25 cellular contexts compared by ENCODE assay signal in the genomic region with DNA sequence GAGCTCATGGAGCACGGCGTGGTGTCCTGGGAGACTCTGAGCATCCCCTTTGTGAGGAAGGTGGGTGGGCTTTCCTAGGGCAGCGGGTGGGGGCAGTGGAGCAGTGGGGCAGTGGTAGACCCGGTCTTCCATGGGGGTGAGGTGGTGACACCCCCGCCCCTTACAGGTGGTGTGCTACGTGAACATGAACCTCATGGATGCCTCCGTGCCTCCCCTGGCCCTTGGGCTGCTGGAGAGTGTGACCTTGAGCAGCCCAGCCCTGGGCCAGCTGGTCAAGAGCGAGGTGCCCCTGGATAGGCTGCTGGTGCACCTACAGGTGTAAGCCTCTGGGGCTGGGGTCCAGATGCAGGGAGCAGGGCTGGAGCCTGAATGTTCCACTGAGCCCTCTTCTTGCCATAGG. TPM values are rescaled to one million over a fixed set of nuclear protein-coding genes. Genes with fewer than 3 reads are reported as not detected.
DNase-seq lines count a peak whose midpoint lies in the region; ATAC-seq, FAIRE-seq and TF ChIP-seq lines count a peak whose summit lies in the region.
"Had no signal": no experiment of that assay in that cellular context is flagged by ENCODE, and none has a peak within 500 bp of the region (broad histone marks: within the 10 kb centered on the region; RNA-seq: fewer than 3 reads in every experiment).

No MANE protein-coding gene starts in this region.

- FAIRE-seq in GM12878 (lab: Jason Lieb, UNC): no peak
- FAIRE-seq: islet of Langerhans had no signal

- DNase-seq in H9 (no peak), GM12878 (ENCODE audit: low read depth, low spot score) (no peak), mesendoderm (no peak), putamen (ENCODE audit: low spot score) (no peak), PC-3 (no peak)
- DNase-seq: activated CD4-positive, alpha-beta memory T cell treated with anti-CD3 and anti-CD28 coated beads for 36 hours; activated CD4-positive, CD25-positive, alpha-beta regulatory T cell; activated effector memory CD4-positive, alpha-beta T cell treated with Interleukin-2 at 50 U/mL for 16 hours; CD4-positive, alpha-beta memory T cell; effector memory CD4-positive, alpha-beta T cell; foreskin melanocyte; GDM1; HFFc6; NCI-H187 treated with DMSO at 0.1 percent for 48 hours; NCI-H2227 treated with DMSO at 0.1 percent for 48 hours; NCI-H748 treated with DMSO at 0.1 percent for 48 hours; nucleus accumbens; SHP77; T1000; tibial artery had no signal

- no peak overlapping the region for H2BK20ac ChIP-seq in H9 (ENCODE audit: low read depth, low read length, poor library complexity, severe bottlenecking)

- H4K8ac ChIP-seq in H9 (replicated peaks; ENCODE audit: insufficient read length, low read depth, low read length) (no peak overlapping the region), mesendoderm (ENCODE audit: low read depth, low read length) (no peak overlapping the region)

- H3F3A ChIP-seq in PC-3 (ENCODE audit: low read length, unreplicated experiment): no peaks in the 10 kb centered on the region

- no peaks in the 10 kb centered on the region for H3K4me1 ChIP-seq in H9 (ENCODE audit: insufficient read depth, low read length)
- no peaks in the 10 kb centered on the region for H3K4me1 ChIP-seq in GM12878 (ENCODE audit: control insufficient read depth, insufficient read depth, low read length)
- H3K4me1 ChIP-seq in mesendoderm (ENCODE audit: control insufficient read depth, low read depth, low read length): no peaks in the 10 kb centered on the region
- no peaks in the 10 kb centered on the region for H3K4me1 ChIP-seq in PC-3 (ENCODE audit: insufficient read depth, low read length)

- no peaks in the 10 kb centered on the region for H4K20me1 ChIP-seq in H9 (ENCODE audit: control insufficient read depth, insufficient read depth, insufficient read length)
- peaks cover 4% of the 10 kb centered on the region; the same call in 1 of the 2 replicates for H4K20me1 ChIP-seq in GM12878 (ENCODE audit: control insufficient read depth, insufficient read depth)
- H4K20me1 ChIP-seq in PC-3 (ENCODE audit: low read length): no peaks in the 10 kb centered on the region; the same call in 1 of the 2 replicates

- H3K18ac ChIP-seq in H9 (ENCODE audit: insufficient read length, low read depth, low read length) (no peak overlapping the region), mesendoderm (ENCODE audit: low read length) (no peak overlapping the region)

- H3K79me1 ChIP-seq in H9 (ENCODE audit: insufficient read depth, low read depth, low read length, poor library complexity, severe bottlenecking): no peaks in the 10 kb centered on the region
- no peaks in the 10 kb centered on the region for H3K79me1 ChIP-seq in mesendoderm (ENCODE audit: low read length)

- no peaks in the 10 kb centered on the region for H3K9me3 Mint-ChIP-seq in H9
- H3K9me3 Mint-ChIP-seq: activated CD4-positive, alpha-beta memory T cell treated with anti-CD3 and anti-CD28 coated beads for 36 hours; HFFc6; stimulated activated naive CD8-positive, alpha-beta T cell treated with anti-CD3 and anti-CD28 coated beads, Interleukin-15, Interleukin-2, amounts not matched to agents 100 ng/mL and 50 ng/mL, for 24 hours had no signal

- no peak overlapping the region for H2BK120ac ChIP-seq in H9 (ENCODE audit: low read depth, low read length, poor library complexity, severe bottlenecking)
- no peak overlapping the region for H2BK120ac ChIP-seq in mesendoderm (ENCODE audit: low read depth, low read length)

- no peak for TF ChIP-seq CTCF in H9 (conservative IDR thresholded peaks at IDR 0.05)
- TF ChIP-seq CTCF in GM12878 (IDR thresholded peaks at IDR 0.05 in 2 of 3, conservative IDR thresholded peaks at IDR 0.05 in 1 of 3; ENCODE audit: control insufficient read depth in 2 of 3, extremely low read depth in 1 of 3, insufficient read depth in 1 of 3, low read depth in 3 of 3, low read length in 3 of 3): no peak
- TF ChIP-seq CTCF in PC-3 (conservative IDR thresholded peaks at IDR 0.05; ENCODE audit: low read depth, low read length): no peak

- intact Hi-C loops in GM12878 (cut with micrococcal nuclease; ENCODE audit: unreplicated experiment) (no loop called here), PC-3 (cut with micrococcal nuclease) (no loop called here)

- H3K27me3 ChIP-seq in H9 (ENCODE audit: insufficient read depth, low read length) (no peaks in the 10 kb centered on the region), GM12878 (replicated peaks in 1 of 2; ENCODE audit: control insufficient read depth in 2 of 2, insufficient read depth in 2 of 2, low read length in 1 of 2) (no peaks in the 10 kb centered on the region), mesendoderm (ENCODE audit: insufficient read depth, low read length, poor library complexity) (no peaks in the 10 kb centered on the region), PC-3 (ENCODE audit: low read length) (no peaks in the 10 kb centered on the region)
- H3K27me3 ChIP-seq: tibial artery had no signal

- ATAC-seq in GM12878: no peak
- no peak for ATAC-seq in HG03097 (IDR thresholded peaks at IDR 0.05; ENCODE audit: low FRiP score, unreplicated experiment)
- no peak for ATAC-seq in PC-3
- ATAC-seq: esophagus mucosa had no signal

- no peaks in the 10 kb centered on the region for H3K9me3 ChIP-seq in H9 (ENCODE audit: control insufficient read depth, low read depth, low read length)
- H3K9me3 ChIP-seq in GM12878 (replicated peaks; ENCODE audit: control insufficient read depth, insufficient read depth, low read length): no peaks in the 10 kb centered on the region
- no peaks in the 10 kb centered on the region for H3K9me3 ChIP-seq in PC-3 (ENCODE audit: low read length)
- H3K9me3 ChIP-seq: tibial artery had no signal

- in situ Hi-C loops in GM12878 (cut with MboI): no loop called here

- no peak overlapping the region for H2BK5ac ChIP-seq in H9 (ENCODE audit: insufficient read length, low read length)
- H2BK5ac ChIP-seq in mesendoderm (ENCODE audit: low read length): no peak overlapping the region

- no peaks in the 10 kb centered on the region for H3K9me2 ChIP-seq in PC-3 (replicated peaks; ENCODE audit: low read length)

- H3K14ac ChIP-seq in H9 (ENCODE audit: insufficient read depth, low read length): no peak overlapping the region

- no peak overlapping the region for H3K27ac ChIP-seq in H9 (ENCODE audit: insufficient read length, low read depth, low read length)
- no peak overlapping the region for H3K27ac ChIP-seq in GM12878 (ENCODE audit: control insufficient read depth, insufficient read depth)
- no peak overlapping the region for H3K27ac ChIP-seq in mesendoderm (ENCODE audit: low read depth, low read length)
- H3K27ac ChIP-seq in PC-3 (ENCODE audit: low read length): no peak overlapping the region
- H3K27ac ChIP-seq: tibial artery had no signal

- TF ChIP-seq RAD21 in GM12878 (IDR thresholded peaks at IDR 0.05; ENCODE audit: insufficient read depth, low read depth, low read length): no peak

- H3K4ac ChIP-seq in H9 (ENCODE audit: low read depth, low read length): no peak overlapping the region
- no peak overlapping the region for H3K4ac ChIP-seq in mesendoderm (ENCODE audit: low read depth, low read length)

- H2BK15ac ChIP-seq in H9 (ENCODE audit: low read depth, low read length) (no peak overlapping the region), mesendoderm (replicated peaks; ENCODE audit: low read depth) (no peak overlapping the region)

- H3K27me3 Mint-ChIP-seq in H9 (ENCODE audit: low read depth): 0 out of 2 replicates have a peak, but pooled peaks cover 2% of the 10 kb centered on the region
- H3K27me3 Mint-ChIP-seq: activated CD4-positive, alpha-beta memory T cell treated with anti-CD3 and anti-CD28 coated beads for 36 hours; CD4-positive, alpha-beta memory T cell; stimulated activated naive CD8-positive, alpha-beta T cell treated with anti-CD3 and anti-CD28 coated beads, Interleukin-15, Interleukin-2, amounts not matched to agents 100 ng/mL and 50 ng/mL, for 24 hours had no signal

- H3K27ac Mint-ChIP-seq in H9: no peak overlapping the region
- H3K27ac Mint-ChIP-seq: activated CD4-positive, alpha-beta memory T cell treated with anti-CD3 and anti-CD28 coated beads for 36 hours; HFFc6; stimulated activated naive CD8-positive, alpha-beta T cell treated with anti-CD3 and anti-CD28 coated beads, Interleukin-15, Interleukin-2, amounts not matched to agents 100 ng/mL and 50 ng/mL, for 24 hours had no signal

- no peak overlapping the region; a peak in 1 of 5 replicates for H3K4me3 Mint-ChIP-seq in H9
- H3K4me3 Mint-ChIP-seq: activated CD4-positive, alpha-beta memory T cell treated with anti-CD3 and anti-CD28 coated beads for 36 hours; CD4-positive, alpha-beta memory T cell; HFFc6; stimulated activated naive CD8-positive, alpha-beta T cell treated with anti-CD3 and anti-CD28 coated beads, Interleukin-15, Interleukin-2, amounts not matched to agents 100 ng/mL and 50 ng/mL, for 24 hours had no signal

- H2AFZ ChIP-seq in H9 (ENCODE audit: low read length): no peak overlapping the region
- no peak overlapping the region for H2AFZ ChIP-seq in GM12878 (ENCODE audit: control insufficient read depth, low read depth, low read length)
- H2AFZ ChIP-seq in PC-3 (ENCODE audit: low read length): no peak overlapping the region

- H3K56ac ChIP-seq in H9 (ENCODE audit: insufficient read length, low read depth, low read length) (no peak overlapping the region), mesendoderm (ENCODE audit: low read length) (peak overlapping the region; percentile 30)

- H3K4me2 ChIP-seq in H9 (ENCODE audit: insufficient read depth, insufficient read length, low read length) (peak overlapping the region; percentile 47), GM12878 (ENCODE audit: control insufficient read depth, insufficient read depth) (no peak overlapping the region), mesendoderm (ENCODE audit: low read length) (no peak overlapping the region), PC-3 (ENCODE audit: low read length) (no peak overlapping the region)

- TF ChIP-seq POLR2A in GM12878 (IDR thresholded peaks at IDR 0.05; ENCODE audit: low read depth, low read length): 0 out of 2 replicates have a peak, but pooled peaks have one; percentile 41

- no peak overlapping the region for H2BK12ac ChIP-seq in H9 (ENCODE audit: insufficient read length, low read depth, low read length)

- H3K23me2 ChIP-seq in H9 (ENCODE audit: insufficient read length, low read depth, low read length, poor library complexity, severe bottlenecking): no peaks in the 10 kb centered on the region

- peaks cover 7 to 12% of the 10 kb centered on the region in 2 experiments for H3K4me1 Mint-ChIP-seq in H9

- no peak overlapping the region for H3K23ac ChIP-seq in H9 (ENCODE audit: insufficient read length, low read depth, low read length)
- no peak overlapping the region for H3K23ac ChIP-seq in mesendoderm (ENCODE audit: low read length)

- POLR2A ChIA-PET in GM12878 (lab: Charles Lee): no interaction called here
- POLR2A ChIA-PET in PC-3 (lab: Charles Lee; ENCODE audit: unreplicated experiment): no interaction called here

- H3K36me3 ChIP-seq in GM12878 (ENCODE audit: control insufficient read depth in 2 of 2, insufficient read depth in 2 of 2, low read length in 1 of 2): peaks cover 14 to 51% of the 10 kb centered on the region in 2 experiments
- peaks cover 19% of the 10 kb centered on the region for H3K36me3 ChIP-seq in mesendoderm (ENCODE audit: control insufficient read depth, insufficient read depth, low read length)
- H3K36me3 ChIP-seq in PC-3 (ENCODE audit: low read depth, low read length): peaks cover 10% of the 10 kb centered on the region; the same call in 1 of the 2 replicates

- SMC1A ChIA-PET in GM12878 (lab: Charles Lee; ENCODE audit: uncharacterized antibody, unreplicated experiment): no interaction called here

- no TSS peak for BruUV-seq in GM12878 (replicated peaks; lab: Mats Ljungman, UMichigan)
- BruUV-seq in PC-3 (replicated peaks; lab: Mats Ljungman, UMichigan): no TSS peak

- RAD21 ChIA-PET in GM12878 (lab: Charles Lee; ENCODE audit: unreplicated experiment): no interaction called here

- no peak overlapping the region for H3K9ac ChIP-seq in H9 (ENCODE audit: extremely low read depth, insufficient read length, low read length)
- H3K9ac ChIP-seq in GM12878 (ENCODE audit: control insufficient read depth, insufficient read depth, low read length): no peak overlapping the region
- H3K9ac ChIP-seq in mesendoderm (ENCODE audit: low read length): no peak overlapping the region
- H3K9ac ChIP-seq in PC-3 (ENCODE audit: low read length): no peak overlapping the region

- TF ChIP-seq EP300 in GM12878 (IDR thresholded peaks at IDR 0.05; ENCODE audit: borderline replicate concordance in 1 of 2, control insufficient read depth in 1 of 2, low read depth in 2 of 2, low read length in 2 of 2): no peak

- H3K36me3 Mint-ChIP-seq in H9 (ENCODE audit: insufficient read depth in 1 of 3, low read depth in 3 of 3): peaks cover 19 to 56% (median 31%) of the 10 kb centered on the region in 3 experiments; a peak in 6 of 7 replicates

- H4K5ac ChIP-seq in H9 (ENCODE audit: insufficient read length, low read depth, low read length) (no peak overlapping the region), mesendoderm (ENCODE audit: low read length) (no peak overlapping the region)

- CTCF ChIA-PET in GM12878 (lab: Yijun Ruan, JAX): no interaction called here
- CTCF ChIA-PET in PC-3 (lab: Charles Lee): no interaction called here

- WGBS in H9 (ENCODE audit: extremely low coverage, insufficient read length, low lambda C conversion rate): no CpG with 5 or more reads among the region's 8 CpGs
- 85% methylated on average over 8 of the region's 8 CpGs for WGBS in GM12878 (ENCODE audit: insufficient coverage, insufficient replicate concordance, low lambda C conversion rate, missing lambda C conversion rate)
- WGBS in mesendoderm (ENCODE audit: extremely low coverage, insufficient coverage, low lambda C conversion rate): no CpG with 5 or more reads among the region's 8 CpGs

- no peak overlapping the region for H4K91ac ChIP-seq in H9 (ENCODE audit: insufficient read length, low read depth, low read length)

- no peak overlapping the region for H3T11ph ChIP-seq in H9 (ENCODE audit: low read length)

- H3K79me2 ChIP-seq in H9 (ENCODE audit: insufficient read depth, low read length): no peaks in the 10 kb centered on the region
- H3K79me2 ChIP-seq in GM12878 (ENCODE audit: control insufficient read depth, insufficient read depth, low read length): no peaks in the 10 kb centered on the region
- no peaks in the 10 kb centered on the region for H3K79me2 ChIP-seq in mesendoderm (ENCODE audit: control insufficient read depth, insufficient read depth, low read length)
- H3K79me2 ChIP-seq in PC-3 (ENCODE audit: low read length): no peaks in the 10 kb centered on the region

- no peak overlapping the region for H2AK5ac ChIP-seq in H9 (ENCODE audit: insufficient read length, low read length)
- no peak overlapping the region for H2AK5ac ChIP-seq in mesendoderm (ENCODE audit: low read length)

- no peak overlapping the region for H3K4me3 ChIP-seq in GM12878
- no peak overlapping the region for H3K4me3 ChIP-seq in mesendoderm (ENCODE audit: low read length)
- no peak overlapping the region for H3K4me3 ChIP-seq in PC-3 (ENCODE audit: low read length)
- H3K4me3 ChIP-seq: lung, tibial artery had no signal

RNA-seq across cellular contexts. Expression of gene ELMO3, which starts 1.6 kb away (rescaled TPM):
- total RNA-seq in H9 (2021): 8.6 and 9.1 TPM in 2 replicates
- 7.4 and 7.7 TPM in 2 replicates for total RNA-seq in GM12878 (2013; cell fraction: nucleolus; rRNA removed)
- 2.9 and 3.3 TPM in 2 replicates for total RNA-seq in GM12878 (2014; rRNA removed)
- total RNA-seq in GM12878 (2014; rRNA removed; fragmentation: Illumina TruSeq; extraction: Trizol): 0.83 and 0.85 TPM in 2 replicates
- total RNA-seq in GM12878 (2021): 4.7 TPM in 2 replicates
- polyA plus RNA-seq in GM12878 (2011; ENCODE audit: low read depth): 0.55 TPM
- polyA plus RNA-seq in GM12878 (2011; rRNA removed): 1.4 and 2.3 TPM in 2 replicates
- polyA plus RNA-seq in GM12878 (2011; cell fraction: cytosol; rRNA removed): 2.3 and 4.2 TPM in 2 replicates
- 33.6 and 41.6 TPM in 2 replicates for polyA plus RNA-seq in GM12878 (2011; cell fraction: nucleus; rRNA removed)
- polyA plus RNA-seq in GM12878 (2012): 2.2 and 2.3 TPM in 2 replicates
- 0.08 and 0.46 TPM in 2 replicates for polyA plus RNA-seq in GM12878 (2014; fragmentation: Illumina TruSeq; extraction: Trizol)
- polyA plus RNA-seq in GM12878 (2014; fragmentation: Nextera tagmentation; extraction: Ambion mirVana): under 1 TPM in 1 of 2 experiments, not detected in 1; 0.05 TPM
- polyA plus RNA-seq in GM12878 (2014; rRNA removed): 4.2 and 4.6 TPM in 2 replicates
- polyA plus RNA-seq in GM12878 (2016; fragmentation: Nextera tagmentation; extraction: Ambion mirVana): under 1 TPM; 0.64 to 0.96 TPM
- 0.44 and 1.9 TPM in 2 replicates for polyA minus RNA-seq in GM12878 (2011; rRNA and poly(A)+ RNA removed)
- 0.80 TPM in 1 of 2 replicates, not detected in the other for polyA minus RNA-seq in GM12878 (2011; cell fraction: cytosol; rRNA and poly(A)+ RNA removed)
- 4.0 and 7.6 TPM in 2 replicates for polyA minus RNA-seq in GM12878 (2011; cell fraction: nucleus; rRNA and poly(A)+ RNA removed)
- 2.1 TPM for polyA plus RNA-seq in mesendoderm (2013, experiment 1 of 2)
- 2.1 TPM for polyA plus RNA-seq in mesendoderm (2013, experiment 2 of 2)
- 1.6 and 2.2 TPM in 2 replicates for total RNA-seq in PC-3 (2014; rRNA removed)
- polyA plus RNA-seq: CD4-positive, alpha-beta memory T cell had no signal

RNA-seq across cellular contexts. Expression of gene E2F4, which starts 8.5 kb away (rescaled TPM):
- total RNA-seq in H9 (2021) (109 and 116 TPM in 2 replicates), GM12878 (2014; rRNA removed) (105 and 116 TPM in 2 replicates), GM12878 (2014; rRNA removed; fragmentation: Illumina TruSeq; extraction: Trizol) (68.2 and 72.6 TPM in 2 replicates), GM12878 (2021) (96.7 and 108 TPM in 2 replicates), PC-3 (2014; rRNA removed) (86.2 and 107 TPM in 2 replicates)
- total RNA-seq in GM12878 (2013; cell fraction: nucleolus; rRNA removed): 90.6 and 96.1 TPM in 2 replicates
- polyA plus RNA-seq in GM12878 (2011; ENCODE audit: low read depth): 51.0 TPM
- polyA plus RNA-seq in GM12878 (2011; rRNA removed) (42.7 and 75.6 TPM in 2 replicates), GM12878 (2014; fragmentation: Illumina TruSeq; extraction: Trizol) (38.3 and 88.0 TPM in 2 replicates), GM12878 (2014; fragmentation: Nextera tagmentation; extraction: Ambion mirVana) (10 to 100 TPM; 11.7 to 16.5 TPM), GM12878 (2014; rRNA removed) (132 and 147 TPM in 2 replicates), GM12878 (2016; fragmentation: Nextera tagmentation; extraction: Ambion mirVana) (100 to 1,000 TPM; 104 to 110 TPM)
- polyA plus RNA-seq in GM12878 (2011; cell fraction: cytosol; rRNA removed): 126 and 137 TPM in 2 replicates
- 235 and 287 TPM in 2 replicates for polyA plus RNA-seq in GM12878 (2011; cell fraction: nucleus; rRNA removed)
- 64.9 and 80.5 TPM in 2 replicates for polyA plus RNA-seq in GM12878 (2012)
- polyA minus RNA-seq in GM12878 (2011; rRNA and poly(A)+ RNA removed): 75.3 and 103 TPM in 2 replicates
- polyA minus RNA-seq in GM12878 (2011; cell fraction: cytosol; rRNA and poly(A)+ RNA removed): 28.5 and 40.3 TPM in 2 replicates
- polyA minus RNA-seq in GM12878 (2011; cell fraction: nucleus; rRNA and poly(A)+ RNA removed): 62.7 and 107 TPM in 2 replicates
- polyA plus RNA-seq in mesendoderm (2013, experiment 1 of 2): 55.3 TPM
- polyA plus RNA-seq in mesendoderm (2013, experiment 2 of 2): 56.0 TPM

RNA-seq across cellular contexts. Expression of gene EXOC3L1, which starts 10.6 kb away (rescaled TPM):
- 3.1 and 3.3 TPM in 2 replicates for total RNA-seq in H9 (2021)
- not detected in 2 replicates for total RNA-seq in GM12878 (2013; cell fraction: nucleolus; rRNA removed)
- total RNA-seq in GM12878 (2014; rRNA removed): not detected in 2 replicates
- not detected in 2 replicates for total RNA-seq in GM12878 (2014; rRNA removed; fragmentation: Illumina TruSeq; extraction: Trizol)
- not detected in 2 replicates for total RNA-seq in GM12878 (2021)
- polyA plus RNA-seq in GM12878 (2011; ENCODE audit: low read depth): not detected
- not detected in 2 replicates for polyA plus RNA-seq in GM12878 (2011; rRNA removed)
- 0.01 and 0.07 TPM in 2 replicates for polyA plus RNA-seq in GM12878 (2011; cell fraction: cytosol; rRNA removed)
- 0.04 TPM in 1 of 2 replicates, not detected in the other for polyA plus RNA-seq in GM12878 (2011; cell fraction: nucleus; rRNA removed)
- polyA plus RNA-seq in GM12878 (2012): not detected in 2 replicates
- polyA plus RNA-seq in GM12878 (2014; fragmentation: Illumina TruSeq; extraction: Trizol): not detected in 2 replicates
- polyA plus RNA-seq in GM12878 (2014; fragmentation: Nextera tagmentation; extraction: Ambion mirVana): not detected
- 0.03 TPM in 1 of 2 replicates, not detected in the other for polyA plus RNA-seq in GM12878 (2014; rRNA removed)
- under 1 TPM; 0.07 to 0.42 TPM for polyA plus RNA-seq in GM12878 (2016; fragmentation: Nextera tagmentation; extraction: Ambion mirVana)
- polyA minus RNA-seq in GM12878 (2011; rRNA and poly(A)+ RNA removed): not detected in 2 replicates
- not detected in 2 replicates for polyA minus RNA-seq in GM12878 (2011; cell fraction: cytosol; rRNA and poly(A)+ RNA removed)
- not detected in 2 replicates for polyA minus RNA-seq in GM12878 (2011; cell fraction: nucleus; rRNA and poly(A)+ RNA removed)
- 0.95 TPM for polyA plus RNA-seq in mesendoderm (2013, experiment 1 of 2)
- polyA plus RNA-seq in mesendoderm (2013, experiment 2 of 2): 0.94 TPM
- total RNA-seq in PC-3 (2014; rRNA removed): not detected in 2 replicates
- total RNA-seq: activated CD4-positive, alpha-beta memory T cell treated with anti-CD3 and anti-CD28 coated beads for 36 hours; CD4-positive, alpha-beta memory T cell had no signal

RNA-seq across cellular contexts. Expression of gene MATCAP1, which starts 16.7 kb away (rescaled TPM):
- total RNA-seq in H9 (2021) (42.1 and 51.2 TPM in 2 replicates), GM12878 (2014; rRNA removed) (11.3 and 11.6 TPM in 2 replicates), GM12878 (2014; rRNA removed; fragmentation: Illumina TruSeq; extraction: Trizol) (7.0 and 7.8 TPM in 2 replicates), GM12878 (2021) (18.3 and 18.8 TPM in 2 replicates), PC-3 (2014; rRNA removed) (22.6 and 29.6 TPM in 2 replicates)
- total RNA-seq in GM12878 (2013; cell fraction: nucleolus; rRNA removed): 43.8 and 52.6 TPM in 2 replicates
- 9.8 TPM for polyA plus RNA-seq in GM12878 (2011; ENCODE audit: low read depth)
- polyA plus RNA-seq in GM12878 (2011; rRNA removed) (15.5 and 20.1 TPM in 2 replicates), GM12878 (2014; fragmentation: Illumina TruSeq; extraction: Trizol) (7.2 and 9.5 TPM in 2 replicates), GM12878 (2014; fragmentation: Nextera tagmentation; extraction: Ambion mirVana) (1 to 10 TPM; 2.8 to 6.6 TPM), GM12878 (2014; rRNA removed) (25.8 and 28.9 TPM in 2 replicates), GM12878 (2016; fragmentation: Nextera tagmentation; extraction: Ambion mirVana) (1 to 10 TPM; 5.6 to 7.6 TPM)
- 28.8 and 36.3 TPM in 2 replicates for polyA plus RNA-seq in GM12878 (2011; cell fraction: cytosol; rRNA removed)
- 244 and 246 TPM in 2 replicates for polyA plus RNA-seq in GM12878 (2011; cell fraction: nucleus; rRNA removed)
- 22.5 and 23.5 TPM in 2 replicates for polyA plus RNA-seq in GM12878 (2012)
- 9.6 and 23.4 TPM in 2 replicates for polyA minus RNA-seq in GM12878 (2011; rRNA and poly(A)+ RNA removed)
- polyA minus RNA-seq in GM12878 (2011; cell fraction: cytosol; rRNA and poly(A)+ RNA removed): 5.3 and 10.4 TPM in 2 replicates
- 33.2 and 41.7 TPM in 2 replicates for polyA minus RNA-seq in GM12878 (2011; cell fraction: nucleus; rRNA and poly(A)+ RNA removed)
- 9.7 TPM for polyA plus RNA-seq in mesendoderm (2013, experiment 1 of 2)
- 8.2 TPM for polyA plus RNA-seq in mesendoderm (2013, experiment 2 of 2)

RNA-seq across cellular contexts. Expression of gene TMEM208, which starts 26.4 kb away (rescaled TPM):
- total RNA-seq in H9 (2021) (42.6 and 43.3 TPM in 2 replicates), GM12878 (2014; rRNA removed) (37.9 and 48.4 TPM in 2 replicates), GM12878 (2014; rRNA removed; fragmentation: Illumina TruSeq; extraction: Trizol) (34.1 and 35.0 TPM in 2 replicates), GM12878 (2021) (45.9 and 46.8 TPM in 2 replicates), PC-3 (2014; rRNA removed) (35.4 and 36.6 TPM in 2 replicates)
- 22.6 and 25.6 TPM in 2 replicates for total RNA-seq in GM12878 (2013; cell fraction: nucleolus; rRNA removed)
- 30.4 TPM for polyA plus RNA-seq in GM12878 (2011; ENCODE audit: low read depth)
- polyA plus RNA-seq in GM12878 (2011; rRNA removed) (27.8 and 39.4 TPM in 2 replicates), GM12878 (2014; fragmentation: Illumina TruSeq; extraction: Trizol) (25.1 and 42.6 TPM in 2 replicates), GM12878 (2014; fragmentation: Nextera tagmentation; extraction: Ambion mirVana) (100 to 1,000 TPM; 169 to 244 TPM), GM12878 (2014; rRNA removed) (51.1 and 59.8 TPM in 2 replicates), GM12878 (2016; fragmentation: Nextera tagmentation; extraction: Ambion mirVana) (100 to 1,000 TPM; 128 to 143 TPM)
- 57.1 and 59.1 TPM in 2 replicates for polyA plus RNA-seq in GM12878 (2011; cell fraction: cytosol; rRNA removed)
- polyA plus RNA-seq in GM12878 (2011; cell fraction: nucleus; rRNA removed): 37.1 and 38.2 TPM in 2 replicates
- 48.9 and 50.2 TPM in 2 replicates for polyA plus RNA-seq in GM12878 (2012)
- polyA minus RNA-seq in GM12878 (2011; rRNA and poly(A)+ RNA removed): 26.0 and 46.0 TPM in 2 replicates
- polyA minus RNA-seq in GM12878 (2011; cell fraction: cytosol; rRNA and poly(A)+ RNA removed): 6.2 and 8.0 TPM in 2 replicates
- 17.3 and 30.6 TPM in 2 replicates for polyA minus RNA-seq in GM12878 (2011; cell fraction: nucleus; rRNA and poly(A)+ RNA removed)
- polyA plus RNA-seq in mesendoderm (2013, experiment 1 of 2): 37.1 TPM
- 34.1 TPM for polyA plus RNA-seq in mesendoderm (2013, experiment 2 of 2)
